11 cellular contexts compared by ENCODE assay signal in genomic region chr6:7166410-7167293, GRCh38. TPM values are rescaled to one million over a fixed set of nuclear protein-coding genes. Genes with fewer than 3 reads are reported as not detected.
DNase-seq lines count a peak whose midpoint lies in the region; ATAC-seq, FAIRE-seq and TF ChIP-seq lines count a peak whose summit lies in the region.
"Had no signal": no experiment of that assay in that cellular context is flagged by ENCODE, and none has a peak within 500 bp of the region (broad histone marks: within the 10 kb centered on the region; RNA-seq: fewer than 3 reads in every experiment).

No MANE protein-coding gene starts in this region.

- intact Hi-C loops in body of pancreas (cut with DNase I), result no loop called here

- no peaks in the 10 kb centered on the region for H3K9me3 Mint-ChIP-seq in GM23338

- H3K4me3 Mint-ChIP-seq in GM23338, result no peak overlapping the region

- H3K9ac ChIP-seq in fibroblast of lung (ENCODE audit: insufficient read depth, low read length) (peak overlapping the region; percentile 37), rectal smooth muscle tissue (ENCODE audit: low read length) (no peak overlapping the region)

- ATAC-seq in GM23338 (peak; percentile 9; the same call in 1 of the 3 replicates), body of pancreas (no peak)

- TF ChIP-seq CTCF in GM23338 (conservative IDR thresholded peaks at IDR 0.05; ENCODE audit: low read depth in 2 of 2) (no peak), fibroblast of lung (conservative IDR thresholded peaks at IDR 0.05 in 1 of 2, IDR thresholded peaks at IDR 0.05 in 1 of 2; ENCODE audit: low read depth in 1 of 2, low read length in 2 of 2) (no peak), body of pancreas (IDR thresholded peaks at IDR 0.05) (no peak), GM20000 (IDR thresholded peaks at IDR 0.05; ENCODE audit: extremely low read depth, missing control alignments) (no peak)

- FAIRE-seq in RCC 7860 (lab: Jason Lieb, UNC), result peak; percentile 69
- FAIRE-seq: endometrium had no signal

- no peak for TF ChIP-seq POLR2A in body of pancreas (IDR thresholded peaks at IDR 0.05)

- H3K27ac ChIP-seq in GM23338 (ENCODE audit: low read depth) (no peak overlapping the region), fibroblast of lung (ENCODE audit: insufficient read depth, low read length) (peak overlapping the region; percentile 79), rectal smooth muscle tissue (ENCODE audit: low read depth, low read length) (peak overlapping the region; percentile 58), body of pancreas (peak overlapping the region in 1 of 4 donors; percentile 58)

- no peaks in the 10 kb centered on the region for H3F3A ChIP-seq in GM23338 (replicated peaks; ENCODE audit: low read depth)

- H3K79me2 ChIP-seq in GM23338 (replicated peaks; ENCODE audit: insufficient read depth), result peaks cover 84% of the 10 kb centered on the region
- H3K79me2 ChIP-seq in fibroblast of lung (ENCODE audit: control insufficient read depth, insufficient read depth, low read length), result peaks cover 80% of the 10 kb centered on the region

- no peak for DNase-seq in GM23338 (ENCODE audit: low spot score)
- peak; percentile 69 for DNase-seq in RCC 7860 (ENCODE audit: low spot score)
- DNase-seq in fibroblast of lung (ENCODE audit: low read depth in 2 of 2), result peak; percentile 83 to 90
- DNase-seq in body of pancreas, result no peak
- no peak for DNase-seq in stimulated activated CD4-positive, alpha-beta T cell treated with anti-CD3 and anti-CD28 coated beads, Interleukin-12 subunit alpha, Interleukin-12 subunit beta, amount 100 ng/mL, for 4 hours
- DNase-seq in DMS79 (lab: John Stamatoyannopoulos, UW), result no peak
- DNase-seq in GM20000 (ENCODE audit: low spot score), result no peak
- DNase-seq: activated T-cell treated with anti-CD3 and anti-CD28 coated beads, Interleukin-2, amount 50 U/mL, for 48 hours; NCI-H1105 treated with DMSO at 0.1 percent for 48 hours had no signal

- H4K20me1 ChIP-seq in GM23338 (replicated peaks; ENCODE audit: insufficient read depth) (no peaks in the 10 kb centered on the region), fibroblast of lung (ENCODE audit: control insufficient read depth, extremely low read depth, insufficient read depth, low read length) (no peaks in the 10 kb centered on the region)

- peaks cover 70% of the 10 kb centered on the region for H3K4me1 Mint-ChIP-seq in GM23338

- peak overlapping the region; percentile 42 for H3K4me2 ChIP-seq in GM23338
- peak overlapping the region; percentile 34 for H3K4me2 ChIP-seq in fibroblast of lung (ENCODE audit: extremely low read depth, insufficient read depth, low read length)

- H3K4me1 ChIP-seq in GM23338 (ENCODE audit: insufficient read depth) (peaks cover 49% of the 10 kb centered on the region), fibroblast of lung (ENCODE audit: control insufficient read depth, extremely low read depth, insufficient read depth, low read length) (peaks cover 44% of the 10 kb centered on the region), rectal smooth muscle tissue (ENCODE audit: control insufficient read depth, insufficient read depth, low read length) (peaks cover 43% of the 10 kb centered on the region), body of pancreas (peaks cover 84% of the 10 kb centered on the region)

- no peaks in the 10 kb centered on the region for H3K36me3 Mint-ChIP-seq in GM23338 (ENCODE audit: low read depth)

- no peak overlapping the region for H3K27ac Mint-ChIP-seq in GM23338

- WGBS in body of pancreas, 2 donors, result 71 to 77% methylated on average over 19 of the region's 19 CpGs

- H3K36me3 ChIP-seq in GM23338 (ENCODE audit: insufficient read depth), result no peaks in the 10 kb centered on the region
- no peaks in the 10 kb centered on the region for H3K36me3 ChIP-seq in fibroblast of lung (ENCODE audit: control insufficient read depth, insufficient read depth, low read length)
- no peaks in the 10 kb centered on the region for H3K36me3 ChIP-seq in rectal smooth muscle tissue (ENCODE audit: control insufficient read depth, insufficient read depth, low read length)
- H3K36me3 ChIP-seq in body of pancreas (replicated peaks in 1 of 2; ENCODE audit: insufficient read depth in 1 of 2, low read depth in 2 of 2), result no peaks in the 10 kb centered on the region

- no peaks in the 10 kb centered on the region for H3K9me3 ChIP-seq in fibroblast of lung (ENCODE audit: control insufficient read depth, insufficient read depth, low read depth, low read length)
- no peaks in the 10 kb centered on the region for H3K9me3 ChIP-seq in body of pancreas

- H3K27me3 ChIP-seq in GM23338 (ENCODE audit: insufficient read depth) (no peaks in the 10 kb centered on the region), fibroblast of lung (ENCODE audit: control insufficient read depth, insufficient read depth, low read length) (no peaks in the 10 kb centered on the region), rectal smooth muscle tissue (ENCODE audit: control insufficient read depth, insufficient read depth, low read length) (no peaks in the 10 kb centered on the region), body of pancreas (no peaks in the 10 kb centered on the region)

- H3K9me2 ChIP-seq in GM23338 (ENCODE audit: insufficient read depth), result no peaks in the 10 kb centered on the region

- H2AFZ ChIP-seq in GM23338, result no peak overlapping the region
- H2AFZ ChIP-seq in fibroblast of lung (ENCODE audit: low read length), result no peak overlapping the region

- peaks cover 12% of the 10 kb centered on the region for H3K27me3 Mint-ChIP-seq in GM23338 (ENCODE audit: insufficient read depth, low read depth, poor library complexity)

- H3K4me3 ChIP-seq in GM23338 (no peak overlapping the region), fibroblast of lung (replicated peaks in 1 of 4; ENCODE audit: control extremely low read depth in 1 of 4, insufficient read depth in 1 of 4, low read depth in 3 of 4, low read length in 4 of 4) (peak overlapping the region in 1 of 4 experiments; percentile 9), rectal smooth muscle tissue (ENCODE audit: low read length) (no peak overlapping the region), body of pancreas (no peak overlapping the region)

TF ChIP-seq in GM23338, 12 proteins besides CTCF, POLR2A, EP300 and RAD21 (continues in another document):
- TF ChIP-seq ETS1 (IDR thresholded peaks at IDR 0.05) (no peak), EZH2phosphoT487 (IDR thresholded peaks at IDR 0.05; ENCODE audit: unreplicated experiment) (no peak)

RNA-seq across cellular contexts. Expression of gene RREB1, which starts 58.9 kb away (rescaled TPM):
- 25.5 and 29.1 TPM in 2 replicates for total RNA-seq in GM23338 (2014; rRNA removed; shearing (Covaris generic))
- 7.9 and 8.5 TPM in 2 replicates for polyA plus RNA-seq in GM23338 (2016; fragmentation: Nextera tagmentation; extraction: Ambion mirVana)
- total RNA-seq in fibroblast of lung, result 15.2 and 18.8 TPM in 2 replicates
- polyA plus RNA-seq in fibroblast of lung, result 2.4 and 2.8 TPM in 2 replicates
- polyA plus RNA-seq in fibroblast of lung (2012), result 5.5 and 7.7 TPM in 2 replicates
- polyA minus RNA-seq in fibroblast of lung (ENCODE audit: low replicate concordance), result 19.9 and 29.8 TPM in 2 replicates
- total RNA-seq in body of pancreas, result 10 to 100 TPM; 33.5 to 44.8 TPM

Comparison
In these comparisons a context has a peak if more than half of its experiments do, and no peak if none do; other contexts are left out.
1. DNase-seq: peak in RCC 7860 (single experiment) and fibroblast of lung (2 of 2); none in GM23338 (single experiment), body of pancreas (0 of 4), stimulated activated CD4-positive, alpha-beta T cell treated with anti-CD3 and anti-CD28 coated beads, Interleukin-12 subunit alpha, Interleukin-12 subunit beta, amount 100 ng/mL, for 4 hours (single experiment), DMS79 (single experiment) and GM20000 (single experiment).